Comparison of ENCODE assay signal across 8 cellular contexts in the genomic region with DNA sequence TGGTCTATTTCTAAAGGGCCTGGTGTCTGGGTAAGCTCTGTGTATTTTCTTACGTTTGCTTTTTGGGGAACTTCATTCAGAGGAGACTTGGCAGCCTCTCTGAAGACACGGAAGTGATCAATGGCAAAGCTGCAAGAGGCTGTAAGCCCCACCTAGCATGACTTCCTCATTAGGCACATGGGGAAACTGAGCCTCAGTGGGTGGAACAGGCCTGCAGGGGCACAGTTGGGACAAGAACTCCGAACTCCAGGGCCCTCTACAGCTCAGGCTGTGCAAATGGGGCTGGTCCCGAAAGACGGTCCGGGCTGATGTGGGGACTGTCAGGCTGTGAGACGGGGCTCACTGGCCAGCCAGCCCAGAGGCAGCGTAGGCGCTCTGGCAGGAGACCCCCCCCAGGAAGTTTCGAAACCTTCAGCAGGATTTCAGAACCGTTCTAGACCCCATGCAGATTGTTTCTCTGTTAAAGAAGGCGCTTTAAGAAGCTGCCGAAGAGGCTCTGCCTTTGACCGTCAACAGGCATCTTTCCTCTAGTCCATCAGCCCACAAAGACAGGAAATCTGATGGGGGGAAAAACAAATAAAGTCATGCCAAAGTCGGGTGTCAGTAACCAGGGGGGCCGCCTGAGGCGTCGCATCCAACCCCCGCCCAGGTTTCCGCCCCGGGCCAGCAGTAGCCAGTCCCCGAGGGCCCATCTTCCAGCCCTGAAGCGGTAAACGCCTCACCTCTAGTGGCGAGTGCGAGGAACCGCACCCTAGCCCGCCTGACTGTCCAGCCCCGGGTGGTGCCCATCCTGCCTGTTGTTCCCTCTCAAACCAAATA.
DNase-seq lines count a peak whose midpoint lies in the region; ATAC-seq and TF ChIP-seq lines count a peak whose summit lies in the region.

No MANE protein-coding gene starts in this region.

- H3K27me3 ChIP-seq in ACC112 (ENCODE audit: insufficient read depth, low read length): peaks cover 17% of the 10 kb centered on the region
- H3K27me3 ChIP-seq in naive thymus-derived CD4-positive, alpha-beta T cell (ENCODE audit: control insufficient read depth in 2 of 2, insufficient read depth in 2 of 2, low read length in 2 of 2): no peaks in the 10 kb centered on the region
- H3K27me3 ChIP-seq in suprapubic skin: peaks cover 14% of the 10 kb centered on the region

- peak overlapping the region; percentile 61 for H2AFZ ChIP-seq in ACC112 (ENCODE audit: low read length, unreplicated experiment)

- CTCF ChIA-PET in activated CD4-positive, alpha-beta memory T cell treated with anti-CD3 and anti-CD28 coated beads for 36 hours (lab: Charles Lee): interaction anchor here (0.6 to 1.2 kb wide), 4 partner anchors 10 to 325 kb away, joined by 3 to 5 read pairs (median 3); no protein-coding TSS in a partner anchor
- CTCF ChIA-PET in naive thymus-derived CD4-positive, alpha-beta T cell (lab: Charles Lee): interaction anchor here (0.8 kb wide), 1 partner anchor 81 kb away, joined by 5 read pairs; no protein-coding TSS in a partner anchor

- H3K9me3 Mint-ChIP-seq in activated CD4-positive, alpha-beta memory T cell treated with anti-CD3 and anti-CD28 coated beads for 36 hours: no peaks in the 10 kb centered on the region
- H3K9me3 Mint-ChIP-seq in endothelial cell (ENCODE audit: unreplicated experiment): no peaks in the 10 kb centered on the region
- peaks cover 0 to 2% (median 0%) of the 10 kb centered on the region in 11 donors for H3K9me3 Mint-ChIP-seq in naive thymus-derived CD4-positive, alpha-beta T cell

- TF ChIP-seq CTCF in endothelial cell (IDR thresholded peaks at IDR 0.05; ENCODE audit: unreplicated experiment): peak; percentile 87
- peak; percentile 30 to 67 for TF ChIP-seq CTCF in suprapubic skin (IDR thresholded peaks at IDR 0.05)

- DNase-seq in LHCN-M2 (ENCODE audit: low read depth) (peak; percentile 29), endothelial cell (ENCODE audit: low spot score) (peak; percentile 82), suprapubic skin (ENCODE audit: low spot score in 2 of 2) (no peak), COLO829 (ENCODE audit: low spot score) (no peak)
- peak; percentile 67 for DNase-seq in activated CD4-positive, alpha-beta memory T cell treated with anti-CD3 and anti-CD28 coated beads for 36 hours
- DNase-seq in naive thymus-derived CD4-positive, alpha-beta T cell: peak in 8 of 9 donors; percentile 16 to 69 (median 36)

- H3K4me3 ChIP-seq in ACC112 (ENCODE audit: low read depth, low read length): peak overlapping the region; percentile 40; the same call in 1 of the 2 replicates
- peak overlapping the region; percentile 29 for H3K4me3 ChIP-seq in naive thymus-derived CD4-positive, alpha-beta T cell (ENCODE audit: low read length)
- peak overlapping the region; percentile 23 for H3K4me3 ChIP-seq in suprapubic skin

- peak; percentile 88 for ATAC-seq in naive thymus-derived CD4-positive, alpha-beta T cell

- H3K79me2 ChIP-seq in ACC112 (ENCODE audit: control insufficient read depth, insufficient read depth, low read length, unreplicated experiment): no peaks in the 10 kb centered on the region

- TF ChIP-seq POLR2A in GM19193 (IDR thresholded peaks at IDR 0.05; ENCODE audit: extremely low read depth, insufficient read depth, insufficient read length) (peak; percentile 20), suprapubic skin (IDR thresholded peaks at IDR 0.05) (no peak)

- H3K27me3 Mint-ChIP-seq in activated CD4-positive, alpha-beta memory T cell treated with anti-CD3 and anti-CD28 coated beads for 36 hours: peaks cover 11% of the 10 kb centered on the region
- H3K27me3 Mint-ChIP-seq in endothelial cell (ENCODE audit: unreplicated experiment): peaks cover 14% of the 10 kb centered on the region
- peaks cover 0 to 21% (median 7%) of the 10 kb centered on the region in 5 donors for H3K27me3 Mint-ChIP-seq in naive thymus-derived CD4-positive, alpha-beta T cell

- no peaks in the 10 kb centered on the region for H3K36me3 Mint-ChIP-seq in activated CD4-positive, alpha-beta memory T cell treated with anti-CD3 and anti-CD28 coated beads for 36 hours
- peaks cover 3% of the 10 kb centered on the region for H3K36me3 Mint-ChIP-seq in endothelial cell (ENCODE audit: low read depth, unreplicated experiment)
- H3K36me3 Mint-ChIP-seq in naive thymus-derived CD4-positive, alpha-beta T cell: peaks cover 0 to 2% (median 0%) of the 10 kb centered on the region in 5 donors

- POLR2A ChIA-PET in activated CD4-positive, alpha-beta memory T cell treated with anti-CD3 and anti-CD28 coated beads for 36 hours (lab: Charles Lee): no interaction called here
- POLR2A ChIA-PET in naive thymus-derived CD4-positive, alpha-beta T cell (lab: Charles Lee): no interaction called here

- no peak overlapping the region for H3K27ac ChIP-seq in ACC112 (ENCODE audit: low read depth, low read length)
- no peak overlapping the region for H3K27ac ChIP-seq in naive thymus-derived CD4-positive, alpha-beta T cell (ENCODE audit: low read depth, low read length)
- no peak overlapping the region for H3K27ac ChIP-seq in suprapubic skin

- intact Hi-C loops in activated CD4-positive, alpha-beta memory T cell treated with anti-CD3 and anti-CD28 coated beads for 36 hours (cut with micrococcal nuclease): no loop called here
- intact Hi-C loops in naive thymus-derived CD4-positive, alpha-beta T cell (cut with micrococcal nuclease): loop anchor here in 1 of 2 donors (10.0 kb wide), 1 partner anchor 70 kb away; no protein-coding TSS in a partner anchor

- H3K4me3 Mint-ChIP-seq in activated CD4-positive, alpha-beta memory T cell treated with anti-CD3 and anti-CD28 coated beads for 36 hours: no peak overlapping the region
- no peak overlapping the region for H3K4me3 Mint-ChIP-seq in endothelial cell (ENCODE audit: unreplicated experiment)
- H3K4me3 Mint-ChIP-seq in naive thymus-derived CD4-positive, alpha-beta T cell: peak overlapping the region; percentile 19 to 87 (median 77)

- no peak overlapping the region for H3K27ac Mint-ChIP-seq in activated CD4-positive, alpha-beta memory T cell treated with anti-CD3 and anti-CD28 coated beads for 36 hours
- H3K27ac Mint-ChIP-seq in endothelial cell (ENCODE audit: unreplicated experiment): no peak overlapping the region
- H3K27ac Mint-ChIP-seq in naive thymus-derived CD4-positive, alpha-beta T cell: peak overlapping the region in 4 of 9 donors; percentile 13 to 76 (median 30)

- WGBS in suprapubic skin: 39% methylated on average over 4 of the region's 29 CpGs

- H3K9me3 ChIP-seq in naive thymus-derived CD4-positive, alpha-beta T cell (ENCODE audit: control insufficient read depth in 2 of 3, low read length in 3 of 3): no peaks in the 10 kb centered on the region
- no peaks in the 10 kb centered on the region for H3K9me3 ChIP-seq in suprapubic skin

- no peak for TF ChIP-seq EP300 in suprapubic skin (IDR thresholded peaks at IDR 0.05)

- peaks cover 14% of the 10 kb centered on the region for H3K4me1 Mint-ChIP-seq in activated CD4-positive, alpha-beta memory T cell treated with anti-CD3 and anti-CD28 coated beads for 36 hours (ENCODE audit: low read depth)
- H3K4me1 Mint-ChIP-seq in endothelial cell (ENCODE audit: unreplicated experiment): peaks cover 4% of the 10 kb centered on the region
- H3K4me1 Mint-ChIP-seq in naive thymus-derived CD4-positive, alpha-beta T cell: peaks cover 0 to 33% (median 12%) of the 10 kb centered on the region in 7 donors

- H3K36me3 ChIP-seq in ACC112 (ENCODE audit: insufficient read depth, low read length) (no peaks in the 10 kb centered on the region), suprapubic skin (no peaks in the 10 kb centered on the region)
- H3K36me3 ChIP-seq in naive thymus-derived CD4-positive, alpha-beta T cell (ENCODE audit: control insufficient read depth in 2 of 3, insufficient read depth in 3 of 3, low read length in 3 of 3): no peaks in the 10 kb centered on the region

- peaks cover 7% of the 10 kb centered on the region for H3K4me1 ChIP-seq in ACC112 (ENCODE audit: control insufficient read depth, insufficient read depth, low read length, unreplicated experiment)
- H3K4me1 ChIP-seq in naive thymus-derived CD4-positive, alpha-beta T cell (ENCODE audit: control insufficient read depth in 2 of 2, insufficient read depth in 2 of 2, low read length in 2 of 2): no peaks in the 10 kb centered on the region
- H3K4me1 ChIP-seq in suprapubic skin: peaks cover 6% of the 10 kb centered on the region

Comparison
In these comparisons a context has a peak if more than half of its experiments do, and no peak if none do; other contexts are left out.
1. DNase-seq: peak in LHCN-M2 (single experiment), activated CD4-positive, alpha-beta memory T cell treated with anti-CD3 and anti-CD28 coated beads for 36 hours (single experiment), endothelial cell (single experiment) and naive thymus-derived CD4-positive, alpha-beta T cell (8 of 9); none in suprapubic skin (0 of 2) and COLO829 (single experiment).
2. H3K4me3 Mint-ChIP-seq: peak in naive thymus-derived CD4-positive, alpha-beta T cell (10 of 10); none in activated CD4-positive, alpha-beta memory T cell treated with anti-CD3 and anti-CD28 coated beads for 36 hours (single experiment) and endothelial cell (single experiment).
3. Peak in every context shown above with its lines, with median percentiles within 50 percentile points of each other: H3K4me3 ChIP-seq.